ENCODE assay signal across 1 cellular context in genomic region chr22:25529059-25529458, GRCh38.
TF ChIP-seq lines count a peak whose summit lies in the region.

No MANE protein-coding gene starts in this region.

TF ChIP-seq in HepG2, 621 proteins besides CTCF, POLR2A, EP300 and RAD21:
- peak; percentile 94 for TF ChIP-seq ZNF329 (CRISPR knock-in tag; IDR thresholded peaks at IDR 0.05; ENCODE audit: low read depth)
